In the genomic region with DNA sequence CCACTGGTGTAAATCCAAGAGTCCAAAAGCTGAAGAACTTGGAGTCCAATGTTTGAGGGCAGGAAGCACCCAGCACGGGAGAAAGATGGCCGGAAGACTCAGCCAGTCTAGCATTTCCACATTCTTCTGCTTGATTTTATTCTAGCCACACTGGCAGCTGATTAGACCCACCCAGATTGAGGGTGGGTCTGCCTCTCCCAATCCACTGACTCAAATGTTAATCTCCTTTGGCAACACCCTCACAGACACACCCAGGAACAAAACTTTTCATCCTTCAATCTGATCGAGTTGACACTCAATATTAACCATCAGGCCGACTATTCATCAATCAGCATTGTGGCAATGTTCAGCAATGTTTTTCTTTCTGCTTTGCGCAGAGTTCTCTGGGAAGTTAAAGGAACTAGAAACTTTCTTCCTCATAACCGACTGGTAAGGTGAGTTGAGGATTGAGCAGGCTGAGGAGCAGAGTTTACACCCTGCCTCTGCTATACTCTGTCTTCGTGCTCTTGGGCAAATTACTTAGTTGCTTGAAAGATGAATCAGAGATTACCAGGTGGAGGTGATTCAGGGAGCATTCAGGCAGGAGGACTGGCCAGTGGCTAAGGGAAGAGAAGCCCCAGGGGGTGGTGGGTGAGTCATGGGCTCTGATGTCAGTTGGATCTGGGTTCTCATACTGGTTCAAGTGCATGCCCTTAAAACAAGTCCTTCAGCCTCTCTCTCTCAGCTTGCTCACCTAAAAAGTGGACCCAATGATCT, we compare ENCODE assay signal across 13 cellular contexts. TPM values are rescaled to one million over a fixed set of nuclear protein-coding genes. Genes with fewer than 3 reads are reported as not detected.
A peak's percentile ranks its signal among the peaks of the same experiment; 100 is the strongest.
DNase-seq lines count a peak whose midpoint lies in the region; ATAC-seq, FAIRE-seq and TF ChIP-seq lines count a peak whose summit lies in the region.
"Had no signal": no experiment of that assay in that cellular context is flagged by ENCODE, and none has a peak within 500 bp of the region (broad histone marks: within the 10 kb centered on the region; RNA-seq: fewer than 3 reads in every experiment).

No MANE protein-coding gene starts in this region.

- no peaks in the 10 kb centered on the region for H3K9me3 Mint-ChIP-seq in nephron progenitor cell

- no peak overlapping the region for H3K9ac ChIP-seq in H1 (replicated peaks in 1 of 4; ENCODE audit: extremely low read depth in 1 of 4, low read depth in 3 of 4, low read length in 3 of 4)

- no peaks in the 10 kb centered on the region; a peak in 2 of 7 replicates for H3K4me1 ChIP-seq in H1 (replicated peaks in 1 of 4; ENCODE audit: control insufficient read depth in 3 of 4, insufficient read depth in 4 of 4, low read length in 3 of 4)
- H3K4me1 ChIP-seq: stomach had no signal

- TF ChIP-seq POLR2A in NB4 (IDR thresholded peaks at IDR 0.05; ENCODE audit: extremely low read depth, insufficient read length) = no peak
- no peak for TF ChIP-seq POLR2A in H1 (IDR thresholded peaks at IDR 0.05; ENCODE audit: control extremely low read depth in 1 of 2, low read depth in 2 of 2, low read length in 2 of 2)

- WGBS in H1 (ENCODE audit: extremely low coverage in 1 of 2, insufficient coverage in 1 of 2, insufficient read length in 1 of 2, insufficient replicate concordance in 2 of 2, low coverage in 1 of 2, low lambda C conversion rate in 2 of 2, missing lambda C conversion rate in 1 of 2), 2 experiments = 81% methylated on average over 7 of the region's 7 CpGs; no CpG with 5 or more reads in 1 of the 2 experiments

- no peak for TF ChIP-seq EP300 in H1 (IDR thresholded peaks at IDR 0.05; ENCODE audit: borderline replicate concordance in 1 of 2, low read depth in 2 of 2, low read length in 2 of 2)

- DNase-seq in H4 (ENCODE audit: low spot score) = peak; percentile 27
- peak; percentile 42 for DNase-seq in NB4 (ENCODE audit: low read depth)
- no peak for DNase-seq in H1 (ENCODE audit: low read depth in 1 of 2, low spot score in 2 of 2)
- no peak for DNase-seq in nephron progenitor cell
- no peak for DNase-seq in NCI-H1092 treated with DMSO at 0.1 percent for 48 hours (lab: John Stamatoyannopoulos, UW)
- DNase-seq: activated gamma-delta T cell treated with Interleukin-2 at 50 U/mL for 16 hours, dermis blood vessel endothelial cell, GDM1, GOT3, NCI-H1436, stomach had no signal

- H3K23ac ChIP-seq in H1 (ENCODE audit: insufficient read length) = no peak overlapping the region

- no peak overlapping the region for H3K4me2 ChIP-seq in H1 (ENCODE audit: insufficient read depth in 1 of 2, low read depth in 2 of 2, low read length in 2 of 2)

- no peak overlapping the region for H2BK15ac ChIP-seq in H1 (ENCODE audit: low read length)

- H3K56ac ChIP-seq in H1 (replicated peaks; ENCODE audit: insufficient read length, low read depth, low read length) = no peak overlapping the region

- H3K27me3 Mint-ChIP-seq in nephron progenitor cell (ENCODE audit: low read depth, poor library complexity) = no peaks in the 10 kb centered on the region

- TF ChIP-seq CTCF in NB4 (IDR thresholded peaks at IDR 0.05; ENCODE audit: low read depth, low read length) = no peak
- TF ChIP-seq CTCF in H1 (IDR thresholded peaks at IDR 0.05; ENCODE audit: control extremely low read depth in 1 of 3, insufficient read depth in 1 of 3, low read depth in 1 of 3, low read length in 3 of 3) = no peak
- TF ChIP-seq CTCF in nephron progenitor cell (IDR thresholded peaks at IDR 0.05) = no peak

- no peaks in the 10 kb centered on the region for H3K9me3 ChIP-seq in H1 (ENCODE audit: insufficient read depth in 2 of 2, low read depth in 1 of 2, low read length in 1 of 2)
- H3K9me3 ChIP-seq: stomach had no signal

- H3K79me2 ChIP-seq in H1 (ENCODE audit: control insufficient read depth in 1 of 2, insufficient read depth in 2 of 2, low read length in 2 of 2) = no peaks in the 10 kb centered on the region

- no peak for TF ChIP-seq RAD21 in H1 (IDR thresholded peaks at IDR 0.05 in 1 of 2, conservative IDR thresholded peaks at IDR 0.05 in 1 of 2; ENCODE audit: low read depth in 2 of 2, low read length in 2 of 2)

- no peak overlapping the region for H2BK5ac ChIP-seq in H1 (ENCODE audit: low read depth, low read length)

- no peak overlapping the region for H3K4ac ChIP-seq in H1 (replicated peaks; ENCODE audit: insufficient read length, low read depth, low read length)

- POLR2A ChIA-PET in H1 (lab: Charles Lee; ENCODE audit: partially characterized antibody) = no interaction called here

- no peaks in the 10 kb centered on the region for H3K36me3 ChIP-seq in H1 (ENCODE audit: control insufficient read depth in 2 of 4, insufficient read depth in 4 of 4, low read length in 3 of 4)
- H3K36me3 ChIP-seq: stomach had no signal

- no peak overlapping the region for H3K14ac ChIP-seq in H1 (ENCODE audit: insufficient read length)

- no peaks in the 10 kb centered on the region for H3K23me2 ChIP-seq in H1 (ENCODE audit: low read depth, low read length)

- peaks cover 0 to 2% (median 0%) of the 10 kb centered on the region in 4 experiments; a peak in 1 of 7 replicates for H3K27me3 ChIP-seq in H1 (replicated peaks in 1 of 4; ENCODE audit: control insufficient read depth in 3 of 4, extremely low read depth in 1 of 4, insufficient read depth in 3 of 4, low read length in 3 of 4)
- H3K27me3 ChIP-seq: stomach had no signal

- H3K79me1 ChIP-seq in H1 (ENCODE audit: low read depth, low read length) = no peaks in the 10 kb centered on the region

- no peak overlapping the region for H3K27ac ChIP-seq in H1 (ENCODE audit: low read depth, low read length)
- H3K27ac ChIP-seq: stomach had no signal

- CTCF ChIA-PET in H1 (lab: Charles Lee; ENCODE audit: partially characterized antibody) = no interaction called here

- H2BK120ac ChIP-seq in H1 (replicated peaks; ENCODE audit: low read depth, low read length) = no peak overlapping the region

- no peaks in the 10 kb centered on the region for H3K36me3 Mint-ChIP-seq in nephron progenitor cell (ENCODE audit: low read depth)

- H3K4me3 ChIP-seq in NB4 (ENCODE audit: low read depth, low read length) (no peak overlapping the region), H1 (ENCODE audit: extremely low read depth in 1 of 4, insufficient read depth in 2 of 4, low read depth in 3 of 4, low read length in 4 of 4) (no peak overlapping the region)
- H3K4me3 ChIP-seq: stomach had no signal

- no peak overlapping the region for H4K8ac ChIP-seq in H1 (ENCODE audit: extremely low read depth, insufficient read depth, low read length)

- H2AK5ac ChIP-seq in H1 (ENCODE audit: low read depth, low read length) = no peak overlapping the region

- no peak overlapping the region for H4K91ac ChIP-seq in H1 (replicated peaks; ENCODE audit: insufficient read length, low read length)

- no peak overlapping the region for H2BK12ac ChIP-seq in H1 (ENCODE audit: low read depth, low read length)

- no peak overlapping the region for H3K4me3 Mint-ChIP-seq in nephron progenitor cell

- no peak overlapping the region for H2AFZ ChIP-seq in H1 (ENCODE audit: low read length)

- ATAC-seq in HG02840 (IDR thresholded peaks at IDR 0.05; ENCODE audit: low FRiP score, unreplicated experiment) = no peak
- no peak for ATAC-seq in GM18909 (IDR thresholded peaks at IDR 0.05; ENCODE audit: poor library complexity, unreplicated experiment)

- peak overlapping the region; percentile 90 for H3K27ac Mint-ChIP-seq in nephron progenitor cell

- H4K20me1 ChIP-seq in H1 (replicated peaks in 1 of 2; ENCODE audit: control insufficient read depth in 1 of 2, insufficient read depth in 2 of 2, low read length in 2 of 2) = no peaks in the 10 kb centered on the region

- FAIRE-seq in H1 (lab: Jason Lieb, UNC) = no peak

- no peak overlapping the region; the same call in 1 of the 2 replicates for H3K18ac ChIP-seq in H1 (ENCODE audit: extremely low read depth, low read length)

- H2BK20ac ChIP-seq in H1 (ENCODE audit: low read length) = no peak overlapping the region

- H4K5ac ChIP-seq in H1 (ENCODE audit: insufficient read length, low read depth, low read length) = no peak overlapping the region

- H3K4me1 Mint-ChIP-seq in nephron progenitor cell = peaks cover 47% of the 10 kb centered on the region

TF ChIP-seq in H1, 55 proteins besides CTCF, POLR2A, EP300 and RAD21:
- TF ChIP-seq JUND (IDR thresholded peaks at IDR 0.05; ENCODE audit: low read length) (peak; percentile 54; the same call in 1 of the 2 replicates), BCL11A (IDR thresholded peaks at IDR 0.05; ENCODE audit: low read depth in 2 of 2, low read length in 2 of 2) (no peak)

RNA-seq across cellular contexts. Expression of gene BRD7, which starts 28.2 kb away (rescaled TPM):
- total RNA-seq in H4 (2014; rRNA removed; shearing (Covaris generic)) = 34.7 and 43.8 TPM in 2 replicates
- 119 and 120 TPM in 2 replicates for total RNA-seq in H1 (2021; fragmentation: NEBNext Ultra II Directional; extraction: Animal tissue kit (Norgen Biotek cat#: 25700))
- polyA plus RNA-seq in H1 (2011; rRNA removed) = 27.7 and 42.5 TPM in 2 replicates
- polyA plus RNA-seq in H1 (2011; cell fraction: cytosol; rRNA removed) = 45.8 TPM
- 101 TPM for polyA plus RNA-seq in H1 (2011; cell fraction: nucleus; rRNA removed)
- 76.6 to 117 TPM (median 91.0 TPM) in 4 replicates for polyA plus RNA-seq in H1 (2012, experiment 1 of 2)
- polyA plus RNA-seq in H1 (2012, experiment 2 of 2) = 11.0 TPM
- polyA plus RNA-seq in H1 (2013, experiment 1 of 2) = 160 TPM
- 158 TPM for polyA plus RNA-seq in H1 (2013, experiment 2 of 2)
- 69.2 and 75.1 TPM in 2 replicates for polyA minus RNA-seq in H1 (2011; rRNA and poly(A)+ RNA removed)
- 31.0 TPM for polyA minus RNA-seq in H1 (2011; cell fraction: cytosol; rRNA and poly(A)+ RNA removed)
- 169 TPM for polyA minus RNA-seq in H1 (2011; cell fraction: nucleus; rRNA and poly(A)+ RNA removed)

Comparison
In these comparisons a context has a peak if more than half of its experiments do, and no peak if none do; other contexts are left out.
1. DNase-seq: peak in H4 (single experiment) and NB4 (single experiment); none in H1 (0 of 2), nephron progenitor cell (single experiment) and NCI-H1092 treated with DMSO at 0.1 percent for 48 hours (single experiment).